In the genomic region with DNA sequence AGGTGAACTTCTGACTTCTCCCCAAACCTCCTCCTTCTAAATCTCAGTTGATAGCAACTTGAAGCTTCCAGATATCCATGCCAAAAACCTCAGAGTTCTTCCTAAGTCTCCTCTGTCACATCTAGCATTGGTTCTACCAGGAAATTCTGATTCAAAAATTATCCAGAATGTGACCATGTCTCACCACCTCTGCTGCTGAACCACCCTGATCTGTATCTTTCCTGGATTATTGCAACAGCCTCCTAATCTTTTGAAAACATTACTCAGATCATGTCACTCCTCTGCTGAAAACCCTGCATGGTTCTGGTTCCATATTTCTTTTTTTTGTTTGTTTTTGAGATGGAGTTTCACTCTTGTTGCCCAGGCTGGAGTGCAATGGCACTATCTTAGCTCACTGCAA, we compare ENCODE assay signal across 19 cellular contexts.
DNase-seq lines count a peak whose midpoint lies in the region; ATAC-seq, FAIRE-seq and TF ChIP-seq lines count a peak whose summit lies in the region.
"Had no signal": no experiment of that assay in that cellular context is flagged by ENCODE, and none has a peak within 500 bp of the region (broad histone marks: within the 10 kb centered on the region; RNA-seq: fewer than 3 reads in every experiment).

No MANE protein-coding gene starts in this region.

- H3K4me3 ChIP-seq in mammary epithelial cell (replicated peaks in 1 of 3; ENCODE audit: insufficient read depth in 1 of 3, low read depth in 2 of 3, low read length in 3 of 3) (no peak overlapping the region), breast epithelium (no peak overlapping the region), endothelial cell of umbilical vein (replicated peaks in 1 of 3; ENCODE audit: insufficient read depth in 1 of 3, low read depth in 1 of 3, low read length in 3 of 3) (no peak overlapping the region)
- H3K4me3 ChIP-seq: HAP-1, right lobe of liver, SJSA1, thyroid gland had no signal

- H4K20me1 ChIP-seq in mammary epithelial cell (ENCODE audit: insufficient read depth, low read length): no peaks in the 10 kb centered on the region
- no peaks in the 10 kb centered on the region for H4K20me1 ChIP-seq in endothelial cell of umbilical vein (replicated peaks; ENCODE audit: control insufficient read depth, extremely low read depth, insufficient read depth, low read length)

- POLR2A ChIA-PET in endothelial cell of umbilical vein (lab: Charles Lee): no interaction called here

- no peaks in the 10 kb centered on the region for H3K27me3 Mint-ChIP-seq in T-helper 2 cell treated with Interferon-gamma antibody and Interleukin-4, amounts not matched to agents 5 μg/mL and 100 μg/mL, for 36 hours (ENCODE audit: low read depth)

- dilution Hi-C loops in mammary epithelial cell (cut with HindIII; ENCODE audit: low sequenced_read_pairs) (no loop called here), endothelial cell of umbilical vein (cut with MboI; ENCODE audit: extremely low pct_ligation_motif_present, low sequenced_read_pairs) (no loop called here)

- H3K9me3 ChIP-seq in mammary epithelial cell (replicated peaks; ENCODE audit: insufficient read depth, low read length) (no peaks in the 10 kb centered on the region), breast epithelium (no peaks in the 10 kb centered on the region), endothelial cell of umbilical vein (replicated peaks; ENCODE audit: control insufficient read depth, insufficient read depth, low read length) (no peaks in the 10 kb centered on the region)
- H3K9me3 ChIP-seq: Caco-2, HAP-1, right lobe of liver, SJSA1, thyroid gland had no signal

- peak overlapping the region; percentile 85 for H3K27ac Mint-ChIP-seq in T-helper 2 cell treated with Interferon-gamma antibody and Interleukin-4, amounts not matched to agents 5 μg/mL and 100 μg/mL, for 36 hours
- peak overlapping the region; percentile 60 for H3K27ac Mint-ChIP-seq in stimulated activated effector memory CD8-positive, alpha-beta T cell treated with anti-CD3 and anti-CD28 coated beads, Interleukin-12 subunit alpha, Interleukin-12 subunit beta, amount 100 ng/mL, for 72 hours

- H3K4me1 Mint-ChIP-seq in T-helper 2 cell treated with Interferon-gamma antibody and Interleukin-4, amounts not matched to agents 5 μg/mL and 100 μg/mL, for 36 hours (ENCODE audit: low read depth): peaks cover 56% of the 10 kb centered on the region
- peaks cover 35% of the 10 kb centered on the region for H3K4me1 Mint-ChIP-seq in stimulated activated effector memory CD8-positive, alpha-beta T cell treated with anti-CD3 and anti-CD28 coated beads, Interleukin-12 subunit alpha, Interleukin-12 subunit beta, amount 100 ng/mL, for 72 hours

- peaks cover 13% of the 10 kb centered on the region for H3K36me3 Mint-ChIP-seq in T-helper 2 cell treated with Interferon-gamma antibody and Interleukin-4, amounts not matched to agents 5 μg/mL and 100 μg/mL, for 36 hours (ENCODE audit: low read depth)
- H3K36me3 Mint-ChIP-seq in stimulated activated effector memory CD8-positive, alpha-beta T cell treated with anti-CD3 and anti-CD28 coated beads, Interleukin-12 subunit alpha, Interleukin-12 subunit beta, amount 100 ng/mL, for 72 hours: no peaks in the 10 kb centered on the region

- H3K4me2 ChIP-seq in mammary epithelial cell (ENCODE audit: insufficient read depth, low read depth, low read length): no peak overlapping the region
- H3K4me2 ChIP-seq in endothelial cell of umbilical vein (ENCODE audit: insufficient read depth, low read length): no peak overlapping the region

- H3K9me3 Mint-ChIP-seq in T-helper 2 cell treated with Interferon-gamma antibody and Interleukin-4, amounts not matched to agents 5 μg/mL and 100 μg/mL, for 36 hours: peaks cover 11% of the 10 kb centered on the region
- peaks cover 4% of the 10 kb centered on the region for H3K9me3 Mint-ChIP-seq in stimulated activated effector memory CD8-positive, alpha-beta T cell treated with anti-CD3 and anti-CD28 coated beads, Interleukin-12 subunit alpha, Interleukin-12 subunit beta, amount 100 ng/mL, for 72 hours

- intact Hi-C loops in mammary epithelial cell (cut with micrococcal nuclease) (no loop called here), breast epithelium (cut with DNase I; ENCODE audit: low total_unique reads) (no loop called here), endothelial cell of umbilical vein (cut with micrococcal nuclease) (loop anchor here (1.0 kb wide), 1 partner anchor 8 kb away; no protein-coding TSS in a partner anchor)

- ATAC-seq in stimulated activated effector memory CD8-positive, alpha-beta T cell treated with anti-CD3 and anti-CD28 coated beads, Interleukin-12 subunit alpha, Interleukin-12 subunit beta, amount 100 ng/mL, for 72 hours: peak; percentile 38
- ATAC-seq in GM19455 (IDR thresholded peaks at IDR 0.05; ENCODE audit: unreplicated experiment) (no peak), HG03135 (IDR thresholded peaks at IDR 0.05; ENCODE audit: unreplicated experiment) (no peak)
- ATAC-seq: left lobe of liver had no signal

- no peaks in the 10 kb centered on the region for H3K36me3 ChIP-seq in mammary epithelial cell (ENCODE audit: insufficient read depth, low read length)
- no peaks in the 10 kb centered on the region for H3K36me3 ChIP-seq in breast epithelium
- no peaks in the 10 kb centered on the region for H3K36me3 ChIP-seq in endothelial cell of umbilical vein (ENCODE audit: control insufficient read depth in 2 of 2, extremely low read depth in 1 of 2, insufficient read depth in 2 of 2, low read length in 2 of 2)
- H3K36me3 ChIP-seq: HAP-1, right lobe of liver, SJSA1, thyroid gland had no signal

- peak overlapping the region; percentile 10 for H2AFZ ChIP-seq in mammary epithelial cell (ENCODE audit: low read depth, low read length)
- peak overlapping the region; percentile 34 for H2AFZ ChIP-seq in endothelial cell of umbilical vein (ENCODE audit: low read depth, low read length)

- in situ Hi-C loops in mammary epithelial cell (cut with MboI; ENCODE audit: low sequenced_read_pairs in 2 of 2): no loop called here

- H3K9me1 ChIP-seq in endothelial cell of umbilical vein (replicated peaks; ENCODE audit: control insufficient read depth, extremely low read depth, insufficient read depth, low read length): no peaks in the 10 kb centered on the region

- H3K4me3 Mint-ChIP-seq in T-helper 2 cell treated with Interferon-gamma antibody and Interleukin-4, amounts not matched to agents 5 μg/mL and 100 μg/mL, for 36 hours: peak overlapping the region; percentile 64
- no peak overlapping the region for H3K4me3 Mint-ChIP-seq in stimulated activated effector memory CD8-positive, alpha-beta T cell treated with anti-CD3 and anti-CD28 coated beads, Interleukin-12 subunit alpha, Interleukin-12 subunit beta, amount 100 ng/mL, for 72 hours

- H3K27me3 ChIP-seq in mammary epithelial cell (ENCODE audit: insufficient read depth, low read length) (no peaks in the 10 kb centered on the region), breast epithelium (no peaks in the 10 kb centered on the region), endothelial cell of umbilical vein (ENCODE audit: control insufficient read depth in 2 of 2, insufficient read depth in 2 of 2, low read length in 2 of 2) (no peaks in the 10 kb centered on the region)
- H3K27me3 ChIP-seq: right lobe of liver, SJSA1, thyroid gland had no signal

- H3K79me2 ChIP-seq in mammary epithelial cell (ENCODE audit: insufficient read depth, low read length) (no peaks in the 10 kb centered on the region), endothelial cell of umbilical vein (ENCODE audit: control insufficient read depth, insufficient read depth, low read length) (no peaks in the 10 kb centered on the region)

- CTCF ChIA-PET in mammary epithelial cell (lab: Charles Lee; ENCODE audit: low non-redundant PET) (no interaction called here), endothelial cell of umbilical vein (lab: Charles Lee) (no interaction called here)

- TF ChIP-seq POLR2A in breast epithelium (IDR thresholded peaks at IDR 0.05): no peak
- no peak for TF ChIP-seq POLR2A in endothelial cell of umbilical vein (IDR thresholded peaks at IDR 0.05; ENCODE audit: low read depth, low read length)

- no peak for TF ChIP-seq CTCF in mammary epithelial cell (conservative IDR thresholded peaks at IDR 0.05 in 1 of 2, IDR thresholded peaks at IDR 0.05 in 1 of 2; ENCODE audit: extremely low read depth in 1 of 2, insufficient read depth in 1 of 2, low read depth in 1 of 2, low read length in 2 of 2)
- no peak for TF ChIP-seq CTCF in breast epithelium (IDR thresholded peaks at IDR 0.05)
- TF ChIP-seq CTCF in endothelial cell of umbilical vein (IDR thresholded peaks at IDR 0.05; ENCODE audit: extremely low read depth in 1 of 2, insufficient read depth in 1 of 2, low read depth in 1 of 2, low read length in 2 of 2): no peak

- H3K4me1 ChIP-seq in mammary epithelial cell (ENCODE audit: insufficient read depth, low read length) (peaks cover 10% of the 10 kb centered on the region), breast epithelium (no peaks in the 10 kb centered on the region), endothelial cell of umbilical vein (ENCODE audit: control insufficient read depth, extremely low read depth, insufficient read depth, low read length) (peaks cover 25% of the 10 kb centered on the region)
- H3K4me1 ChIP-seq: Caco-2, HAP-1, right lobe of liver, SJSA1, thyroid gland had no signal

- H3K27ac ChIP-seq in mammary epithelial cell (ENCODE audit: insufficient read depth, low read depth, low read length) (no peak overlapping the region), breast epithelium (no peak overlapping the region), endothelial cell of umbilical vein (ENCODE audit: insufficient read depth, low read depth, low read length) (no peak overlapping the region)
- H3K27ac ChIP-seq: right lobe of liver, SJSA1, thyroid gland had no signal

- DNase-seq in mammary epithelial cell (peak; percentile 65), breast epithelium (ENCODE audit: low spot score in 2 of 2) (no peak), endothelial cell of umbilical vein (ENCODE audit: low read depth, low spot score) (peak; percentile 13), T1000 (lab: John Stamatoyannopoulos, UW) (no peak)
- DNase-seq in T-helper 2 cell treated with Interferon-gamma antibody and Interleukin-4, amounts not matched to agents 5 μg/mL and 100 μg/mL, for 36 hours (ENCODE audit: low spot score): peak; percentile 54
- DNase-seq in stimulated activated effector memory CD8-positive, alpha-beta T cell treated with anti-CD3 and anti-CD28 coated beads, Interleukin-12 subunit alpha, Interleukin-12 subunit beta, amount 100 ng/mL, for 72 hours (ENCODE audit: low spot score in 2 of 2): no peak
- DNase-seq: activated gamma-delta T cell treated with Interleukin-2 at 50 U/mL for 16 hours; Caco-2; effector CD4-positive, alpha-beta T cell; GF-D8; Kasumi-1; NCI-H146; right lobe of liver; thyroid gland had no signal

- BruUV-seq in mammary epithelial cell (replicated peaks; lab: Mats Ljungman, UMichigan) (no TSS peak), endothelial cell of umbilical vein (replicated peaks; lab: Mats Ljungman, UMichigan) (no TSS peak)

- FAIRE-seq in endothelial cell of umbilical vein (lab: Jason Lieb, UNC): peak; percentile 4

- H3K9ac ChIP-seq in mammary epithelial cell (ENCODE audit: insufficient read depth, low read length) (no peak overlapping the region), endothelial cell of umbilical vein (replicated peaks; ENCODE audit: extremely low read depth, insufficient read depth, low read length) (no peak overlapping the region)

TF ChIP-seq in endothelial cell of umbilical vein, 7 proteins besides CTCF, POLR2A, EP300 and RAD21 (continues in another document):
- TF ChIP-seq POLR2AphosphoS5 (IDR thresholded peaks at IDR 0.05; ENCODE audit: insufficient read depth, low read depth, low read length): no peak

Comparison
In these comparisons a context has a peak if more than half of its experiments do, and no peak if none do; other contexts are left out.
1. DNase-seq: peak in mammary epithelial cell (single experiment), T-helper 2 cell treated with Interferon-gamma antibody and Interleukin-4, amounts not matched to agents 5 μg/mL and 100 μg/mL, for 36 hours (single experiment) and endothelial cell of umbilical vein (single experiment); none in breast epithelium (0 of 2), stimulated activated effector memory CD8-positive, alpha-beta T cell treated with anti-CD3 and anti-CD28 coated beads, Interleukin-12 subunit alpha, Interleukin-12 subunit beta, amount 100 ng/mL, for 72 hours (0 of 2) and T1000 (single experiment).